ENCODE assay signal across 21 cellular contexts in genomic region chr17:17511293-17511741, GRCh38. TPM values are rescaled to one million over a fixed set of nuclear protein-coding genes. Genes with fewer than 3 reads are reported as not detected.
DNase-seq lines count a peak whose midpoint lies in the region; ATAC-seq and TF ChIP-seq lines count a peak whose summit lies in the region.
"Had no signal": no experiment of that assay in that cellular context is flagged by ENCODE, and none has a peak within 500 bp of the region (broad histone marks: within the 10 kb centered on the region; RNA-seq: fewer than 3 reads in every experiment).

No MANE protein-coding gene starts in this region.

- in situ Hi-C loops in KBM-7 (cut with MboI; ENCODE audit: low pct_unique_long_range_greater_than_20kb, low sequenced_read_pairs) = no loop called here

- no peaks in the 10 kb centered on the region for H4K20me1 ChIP-seq in BLaER1

- H3K36me3 ChIP-seq in BLaER1 (no peaks in the 10 kb centered on the region), mucosa of descending colon (ENCODE audit: low read depth) (no peaks in the 10 kb centered on the region)
- H3K36me3 ChIP-seq: gastrocnemius medialis, sigmoid colon, vagina had no signal

- H3K4me3 ChIP-seq in BLaER1 (peak overlapping the region; percentile 42), HL-60 (replicated peaks; ENCODE audit: insufficient read depth, low read length) (no peak overlapping the region), mucosa of descending colon (no peak overlapping the region)
- H3K4me3 ChIP-seq: gastrocnemius medialis, sigmoid colon, suprapubic skin, vagina had no signal

- no peak for ATAC-seq in mucosa of descending colon

- peaks cover 100% of the 10 kb centered on the region for H3K4me1 ChIP-seq in BLaER1
- no peaks in the 10 kb centered on the region for H3K4me1 ChIP-seq in mucosa of descending colon (ENCODE audit: low read depth)
- H3K4me1 ChIP-seq: sigmoid colon had no signal

- H3K9me3 ChIP-seq in BLaER1 (no peaks in the 10 kb centered on the region), mucosa of descending colon (no peaks in the 10 kb centered on the region)
- H3K9me3 ChIP-seq: gastrocnemius medialis, sigmoid colon, suprapubic skin, vagina had no signal

- no peaks in the 10 kb centered on the region for H3K27me3 ChIP-seq in BLaER1
- no peaks in the 10 kb centered on the region for H3K27me3 ChIP-seq in HL-60 (ENCODE audit: insufficient read depth, poor library complexity, severe bottlenecking)
- H3K27me3 ChIP-seq: gastrocnemius medialis, sigmoid colon, suprapubic skin, vagina had no signal

- peak overlapping the region; percentile 8 for H3K9ac ChIP-seq in BLaER1

- intact Hi-C loops in mucosa of descending colon (cut with DNase I, micrococcal nuclease) = no loop called here

- peak overlapping the region; percentile 86 for H3K27ac ChIP-seq in BLaER1
- H3K27ac ChIP-seq in HL-60 (replicated peaks) = peak overlapping the region; percentile 38
- H3K27ac ChIP-seq: sigmoid colon, suprapubic skin, vagina had no signal

- DNase-seq in HL-60 (ENCODE audit: low read depth in 1 of 2, low spot score in 1 of 2) (peak in 1 of 2 experiments; percentile 21), astrocyte of the hippocampus (ENCODE audit: low read depth, low spot score) (peak; percentile 19), mucosa of descending colon (peak in 2 of 3 donors; percentile 12 to 37), KBM-7 (no peak), AG08396 (ENCODE audit: low spot score) (no peak), NCI-H1105 (lab: John Stamatoyannopoulos, UW) (no peak)
- no peak for DNase-seq in activated CD4-positive, alpha-beta T cell treated with anti-CD3 and anti-CD28 coated beads, Interleukin-2, amount 50 U/mL, for 48 hours
- DNase-seq: activated CD4-positive, CD25-positive, alpha-beta regulatory T cell treated with anti-CD3 and anti-CD28 coated beads, Interleukin-2, amount 50 U/mL, for 72 hours; activated T-cell treated with anti-CD3 and anti-CD28 coated beads, Interleukin-2, amount 50 U/mL, for 48 hours; CD4-positive, alpha-beta T cell; effector CD4-positive, alpha-beta T cell; H9; KG1; naive B cell; NCI-H187; SIG-M5; sigmoid colon had no signal

- no peak for TF ChIP-seq CTCF in HL-60 (IDR thresholded peaks at IDR 0.05; ENCODE audit: insufficient read depth, low read length)
- TF ChIP-seq CTCF in mucosa of descending colon (IDR thresholded peaks at IDR 0.05) = no peak

- peak overlapping the region; percentile 81 for H3K4me2 ChIP-seq in BLaER1

RNA-seq across cellular contexts. Expression of gene RASD1, which starts 15.1 kb away (rescaled TPM):
- 10 to 100 TPM; 10.8 to 27.8 (median 19.2) TPM for total RNA-seq in mucosa of descending colon

RNA-seq across cellular contexts. Expression of gene MED9, which starts 34.5 kb away (rescaled TPM):
- 10 to 100 TPM; 17.9 to 23.1 (median 20.3) TPM for total RNA-seq in mucosa of descending colon

Comparison
In these comparisons a context has a peak if more than half of its experiments do, and no peak if none do; other contexts are left out.
1. DNase-seq: peak in astrocyte of the hippocampus (single experiment) and mucosa of descending colon (2 of 3); none in activated CD4-positive, alpha-beta T cell treated with anti-CD3 and anti-CD28 coated beads, Interleukin-2, amount 50 U/mL, for 48 hours (0 of 2), KBM-7 (single experiment), AG08396 (single experiment) and NCI-H1105 (single experiment).